17 cellular contexts compared by ENCODE assay signal in the genomic region with DNA sequence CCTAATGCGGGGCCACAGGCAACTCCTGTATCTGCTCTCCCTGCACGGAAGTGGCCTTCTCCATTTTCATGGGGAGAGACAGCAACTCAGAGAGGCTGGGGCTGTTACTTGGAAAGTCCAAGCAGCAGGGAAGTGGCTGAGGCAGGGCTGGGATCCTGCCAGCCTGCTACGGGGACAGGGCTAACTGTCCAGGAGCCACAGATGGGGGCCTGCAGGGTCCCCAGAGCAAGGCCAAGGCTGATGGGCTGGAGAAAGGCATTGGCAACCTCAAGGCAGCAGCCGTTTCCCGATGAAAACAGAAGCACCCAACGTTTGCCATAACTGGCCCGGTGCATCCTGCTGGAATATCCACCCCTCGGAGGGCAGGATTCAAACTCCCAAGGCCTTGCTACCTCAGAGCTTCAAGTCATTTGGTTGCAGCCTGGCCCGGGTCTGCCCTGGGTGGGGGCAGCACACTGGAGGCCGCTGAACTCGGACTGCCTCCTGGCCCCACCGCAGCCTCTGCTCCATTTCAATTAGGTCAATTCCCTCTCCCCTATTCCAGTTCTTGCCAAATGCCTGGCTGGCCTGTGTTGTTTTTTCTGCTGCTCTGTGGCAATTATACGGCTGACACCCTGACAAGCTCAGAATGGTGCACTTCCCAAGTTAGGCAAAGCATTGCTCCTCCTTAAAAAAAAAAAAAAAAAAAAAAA.
DNase-seq lines count a peak whose midpoint lies in the region; ATAC-seq and TF ChIP-seq lines count a peak whose summit lies in the region.
"Had no signal": no experiment of that assay in that cellular context is flagged by ENCODE, and none has a peak within 500 bp of the region (broad histone marks: within the 10 kb centered on the region; RNA-seq: fewer than 3 reads in every experiment).

No MANE protein-coding gene starts in this region.

- no peak overlapping the region for H3K4me3 Mint-ChIP-seq in H9
- H3K4me3 Mint-ChIP-seq: activated CD8-positive, alpha-beta T cell treated with anti-CD3 and anti-CD28 coated beads for 36 hours; CD4-positive, CD25-positive, alpha-beta regulatory T cell had no signal

- no peak overlapping the region for H2BK120ac ChIP-seq in H9 (ENCODE audit: low read depth, low read length, poor library complexity, severe bottlenecking)

- peaks cover 14% of the 10 kb centered on the region for H3K27me3 Mint-ChIP-seq in H9 (ENCODE audit: low read depth)

- H3K56ac ChIP-seq in H9 (ENCODE audit: insufficient read length, low read depth, low read length) = no peak overlapping the region

- TF ChIP-seq CTCF in colonic mucosa (IDR thresholded peaks at IDR 0.05) (no peak), lower lobe of right lung (IDR thresholded peaks at IDR 0.05) (no peak), spleen (IDR thresholded peaks at IDR 0.05 in 8 of 11, conservative IDR thresholded peaks at IDR 0.05 in 3 of 11) (no peak), H9 (conservative IDR thresholded peaks at IDR 0.05) (no peak)

- H3T11ph ChIP-seq in H9 (ENCODE audit: low read length) = no peak overlapping the region

- no peaks in the 10 kb centered on the region for H3K79me1 ChIP-seq in H9 (ENCODE audit: insufficient read depth, low read depth, low read length, poor library complexity, severe bottlenecking)

- no peaks in the 10 kb centered on the region for H3K79me2 ChIP-seq in H9 (ENCODE audit: insufficient read depth, low read length)

- no peaks in the 10 kb centered on the region for H3K9me3 ChIP-seq in colonic mucosa
- no peaks in the 10 kb centered on the region for H3K9me3 ChIP-seq in lower lobe of right lung
- H3K9me3 ChIP-seq in spleen = no peaks in the 10 kb centered on the region
- no peaks in the 10 kb centered on the region for H3K9me3 ChIP-seq in H9 (ENCODE audit: control insufficient read depth, low read depth, low read length)
- H3K9me3 ChIP-seq: mucosa of descending colon had no signal

- DNase-seq in NCI-H1092 treated with DMSO at 0.1 percent for 48 hours (lab: John Stamatoyannopoulos, UW) = peak; percentile 21
- DNase-seq in NCI-H1092 (lab: John Stamatoyannopoulos, UW) = no peak
- DNase-seq in colonic mucosa = peak; percentile 23
- peak; percentile 39 for DNase-seq in lower lobe of right lung
- DNase-seq in spleen = peak; percentile 71
- DNase-seq in H9 = no peak
- DNase-seq in activated T-cell treated with anti-CD3 and anti-CD28 coated beads, Interleukin-2, amount 50 U/mL, for 48 hours = no peak
- no peak for DNase-seq in retina
- DNase-seq: 8988T; activated CD8-positive, alpha-beta T cell treated with anti-CD3 and anti-CD28 coated beads for 36 hours; CD4-positive, CD25-positive, alpha-beta regulatory T cell; cortex of kidney; mucosa of descending colon; MV-4-11; RPMI8226; stimulated activated naive CD8-positive, alpha-beta T cell treated with anti-CD3 and anti-CD28 coated beads, Interleukin-15, Interleukin-2, amounts not matched to agents 100 U/mL and 50 U/mL, for 24 hours; T-helper 1 cell had no signal

- ATAC-seq in lower lobe of right lung = peak in 1 of 2 donors; percentile 18
- ATAC-seq: activated CD8-positive, alpha-beta T cell treated with anti-CD3 and anti-CD28 coated beads for 36 hours; mucosa of descending colon; stimulated activated naive CD8-positive, alpha-beta T cell treated with anti-CD3 and anti-CD28 coated beads, Interleukin-15, Interleukin-2, amounts not matched to agents 100 U/mL and 50 U/mL, for 24 hours had no signal

- no peak overlapping the region for H3K9ac ChIP-seq in colonic mucosa (ENCODE audit: low read depth in 2 of 2, low read length in 2 of 2)
- H3K9ac ChIP-seq in H9 (ENCODE audit: extremely low read depth, insufficient read length, low read length) = no peak overlapping the region

- H3K23me2 ChIP-seq in H9 (ENCODE audit: insufficient read length, low read depth, low read length, poor library complexity, severe bottlenecking) = no peaks in the 10 kb centered on the region

- no peak overlapping the region for H4K5ac ChIP-seq in H9 (ENCODE audit: insufficient read length, low read depth, low read length)

- no peak overlapping the region for H4K8ac ChIP-seq in H9 (replicated peaks; ENCODE audit: insufficient read length, low read depth, low read length)

- H3K4me1 ChIP-seq in colonic mucosa = no peaks in the 10 kb centered on the region
- H3K4me1 ChIP-seq in lower lobe of right lung = peaks cover 10% of the 10 kb centered on the region
- H3K4me1 ChIP-seq in spleen = peaks cover 0 to 20% (median 5%) of the 10 kb centered on the region in 6 donors
- no peaks in the 10 kb centered on the region for H3K4me1 ChIP-seq in H9 (ENCODE audit: insufficient read depth, low read length)

- no peak overlapping the region for H2AFZ ChIP-seq in H9 (ENCODE audit: low read length)

- 82 to 86% (median 85%) methylated on average over 11 to 13 of the region's 13 CpGs for WGBS in spleen, 5 donors
- WGBS in H9 (ENCODE audit: extremely low coverage, insufficient read length, low lambda C conversion rate) = no CpG with 5 or more reads among the region's 13 CpGs

- H2BK15ac ChIP-seq in H9 (ENCODE audit: low read depth, low read length) = no peak overlapping the region

- H3K9me3 Mint-ChIP-seq in H9 = no peaks in the 10 kb centered on the region
- H3K9me3 Mint-ChIP-seq: activated CD8-positive, alpha-beta T cell treated with anti-CD3 and anti-CD28 coated beads for 36 hours had no signal

- no peak overlapping the region for H3K23ac ChIP-seq in H9 (ENCODE audit: insufficient read length, low read depth, low read length)

- no peaks in the 10 kb centered on the region for H4K20me1 ChIP-seq in H9 (ENCODE audit: control insufficient read depth, insufficient read depth, insufficient read length)

- no peaks in the 10 kb centered on the region; a peak in 1 of 7 replicates for H3K36me3 Mint-ChIP-seq in H9 (ENCODE audit: insufficient read depth in 1 of 3, low read depth in 3 of 3)
- H3K36me3 Mint-ChIP-seq: CD4-positive, CD25-positive, alpha-beta regulatory T cell had no signal

- H3K36me3 ChIP-seq in colonic mucosa (no peaks in the 10 kb centered on the region), lower lobe of right lung (no peaks in the 10 kb centered on the region), spleen (no peaks in the 10 kb centered on the region)

- H3K4me2 ChIP-seq in H9 (ENCODE audit: insufficient read depth, insufficient read length, low read length) = no peak overlapping the region

- H3K4me3 ChIP-seq in colonic mucosa (no peak overlapping the region), lower lobe of right lung (no peak overlapping the region), spleen (no peak overlapping the region)
- H3K4me3 ChIP-seq: mucosa of descending colon had no signal

- H4K91ac ChIP-seq in H9 (ENCODE audit: insufficient read length, low read depth, low read length) = no peak overlapping the region

- H3K27ac ChIP-seq in colonic mucosa = no peak overlapping the region
- H3K27ac ChIP-seq in lower lobe of right lung = no peak overlapping the region
- peak overlapping the region in 5 of 8 donors; percentile 12 to 76 (median 54) for H3K27ac ChIP-seq in spleen
- H3K27ac ChIP-seq in H9 (ENCODE audit: insufficient read length, low read depth, low read length) = no peak overlapping the region

- no peak overlapping the region for H2BK12ac ChIP-seq in H9 (ENCODE audit: insufficient read length, low read depth, low read length)

- no peak overlapping the region for H2BK5ac ChIP-seq in H9 (ENCODE audit: insufficient read length, low read length)

- H3K14ac ChIP-seq in H9 (ENCODE audit: insufficient read depth, low read length) = no peak overlapping the region

- H3K4ac ChIP-seq in H9 (ENCODE audit: low read depth, low read length) = no peak overlapping the region

- intact Hi-C loops in colonic mucosa (cut with DNase I) = no loop called here
- intact Hi-C loops in lower lobe of right lung (cut with DNase I) = no loop called here
- intact Hi-C loops in spleen (cut with DNase I; ENCODE audit: low total_unique reads) = no loop called here

- peaks cover 11 to 23% of the 10 kb centered on the region in 2 experiments for H3K4me1 Mint-ChIP-seq in H9

- no peak overlapping the region for H3K18ac ChIP-seq in H9 (ENCODE audit: insufficient read length, low read depth, low read length)

- no peak for TF ChIP-seq POLR2A in spleen (IDR thresholded peaks at IDR 0.05)

- no peak overlapping the region for H2AK5ac ChIP-seq in H9 (ENCODE audit: insufficient read length, low read length)

- no peak overlapping the region for H2BK20ac ChIP-seq in H9 (ENCODE audit: low read depth, low read length, poor library complexity, severe bottlenecking)

- H3K27ac Mint-ChIP-seq in H9 = peak overlapping the region in 1 of 3 experiments; percentile 87; a peak in 1 of 7 replicates
- H3K27ac Mint-ChIP-seq: activated CD8-positive, alpha-beta T cell treated with anti-CD3 and anti-CD28 coated beads for 36 hours; CD4-positive, CD25-positive, alpha-beta regulatory T cell had no signal

- H3K27me3 ChIP-seq in colonic mucosa (peaks cover 8% of the 10 kb centered on the region), lower lobe of right lung (ENCODE audit: low read depth) (peaks cover 19% of the 10 kb centered on the region), spleen (replicated peaks in 1 of 7) (peaks cover 0 to 38% (median 0%) of the 10 kb centered on the region in 7 donors), H9 (ENCODE audit: insufficient read depth, low read length) (no peaks in the 10 kb centered on the region; the same call in 1 of the 2 replicates)

Comparison
In these comparisons a context has a peak if more than half of its experiments do, and no peak if none do; other contexts are left out.
1. DNase-seq: peak in NCI-H1092 treated with DMSO at 0.1 percent for 48 hours (single experiment), colonic mucosa (single experiment), lower lobe of right lung (single experiment) and spleen (single experiment); none in NCI-H1092 (single experiment), H9 (single experiment), activated T-cell treated with anti-CD3 and anti-CD28 coated beads, Interleukin-2, amount 50 U/mL, for 48 hours (0 of 2) and retina (single experiment).
2. H3K27ac ChIP-seq: peak in spleen (5 of 8); none in colonic mucosa (single experiment), lower lobe of right lung (single experiment) and H9 (single experiment).